ENCODE assay signal across 20 cellular contexts in genomic region chr20:25608774-25609173, GRCh38. TPM values are rescaled to one million over a fixed set of nuclear protein-coding genes. Genes with fewer than 3 reads are reported as not detected.
A peak's percentile ranks its signal among the peaks of the same experiment; 100 is the strongest.
DNase-seq lines count a peak whose midpoint lies in the region; ATAC-seq and TF ChIP-seq lines count a peak whose summit lies in the region.
"Had no signal": no experiment of that assay in that cellular context is flagged by ENCODE, and none has a peak within 500 bp of the region (broad histone marks: within the 10 kb centered on the region; RNA-seq: fewer than 3 reads in every experiment).

No MANE protein-coding gene starts in this region.

- no peak overlapping the region for H3K9ac ChIP-seq in BLaER1

- H3K4me1 Mint-ChIP-seq in activated T-helper 17 cell treated with anti-CD3 and anti-CD28 coated beads, Interleukin-2, amount 50 U/mL, for 72 hours, result no peaks in the 10 kb centered on the region
- H3K4me1 Mint-ChIP-seq: CD4-positive, alpha-beta memory T cell had no signal

- no peak for TF ChIP-seq CTCF in brain microvascular endothelial cell (IDR thresholded peaks at IDR 0.05; ENCODE audit: low read depth, low read length, missing control alignments)

- in situ Hi-C loops in Caki2 (cut with HindIII; ENCODE audit: low pct_unique_long_range_greater_than_20kb, low sequenced_read_pairs) (no loop called here), brain microvascular endothelial cell (cut with HindIII; ENCODE audit: low pct_ligation_motif_present, low sequenced_read_pairs) (no loop called here)

- H3K9me3 Mint-ChIP-seq in activated T-helper 17 cell treated with anti-CD3 and anti-CD28 coated beads, Interleukin-2, amount 50 U/mL, for 72 hours, result no peaks in the 10 kb centered on the region
- H3K9me3 Mint-ChIP-seq: CD4-positive, alpha-beta memory T cell; GM23338; H9 had no signal

- no peak overlapping the region for H3K4me3 ChIP-seq in BLaER1
- H3K4me3 ChIP-seq in brain microvascular endothelial cell (ENCODE audit: low read depth, low read length), result no peak overlapping the region
- H3K4me3 ChIP-seq: GM12878, GM23338 had no signal

- H3K4me3 Mint-ChIP-seq in activated T-helper 17 cell treated with anti-CD3 and anti-CD28 coated beads, Interleukin-2, amount 50 U/mL, for 72 hours, result no peak overlapping the region
- H3K4me3 Mint-ChIP-seq: B cell; CD4-positive, alpha-beta memory T cell; GM23338; H9 had no signal

- 0 out of 2 replicates have a peak overlapping the region, but pooled peaks have one; percentile 9 for H3K27ac ChIP-seq in BLaER1
- no peak overlapping the region for H3K27ac ChIP-seq in brain microvascular endothelial cell

- H3K36me3 ChIP-seq in BLaER1, result peaks cover 24% of the 10 kb centered on the region
- H3K36me3 ChIP-seq in brain microvascular endothelial cell (replicated peaks), result peaks cover 2% of the 10 kb centered on the region

- no peaks in the 10 kb centered on the region; the same call in 1 of the 2 replicates for H3K9me3 ChIP-seq in BLaER1

- H3K4me2 ChIP-seq in BLaER1, result peak overlapping the region; percentile 52
- H3K4me2 ChIP-seq: GM23338 had no signal

- H3K27ac Mint-ChIP-seq in activated T-helper 17 cell treated with anti-CD3 and anti-CD28 coated beads, Interleukin-2, amount 50 U/mL, for 72 hours, result no peak overlapping the region
- H3K27ac Mint-ChIP-seq: B cell; CD4-positive, alpha-beta memory T cell; GM23338; H9 had no signal

- no peaks in the 10 kb centered on the region for H3K27me3 Mint-ChIP-seq in activated T-helper 17 cell treated with anti-CD3 and anti-CD28 coated beads, Interleukin-2, amount 50 U/mL, for 72 hours
- H3K27me3 Mint-ChIP-seq: B cell; CD4-positive, alpha-beta memory T cell had no signal

- no peak for ATAC-seq in activated T-helper 17 cell treated with anti-CD3 and anti-CD28 coated beads, Interleukin-2, amount 50 U/mL, for 72 hours (replicated peaks)
- no peak for ATAC-seq in GM19351 (IDR thresholded peaks at IDR 0.05; ENCODE audit: unreplicated experiment)
- ATAC-seq: GM12878, GM23338, HCT116 had no signal

- peak; percentile 41 for DNase-seq in Caki2 (ENCODE audit: low read depth)
- peak; percentile 45 for DNase-seq in brain microvascular endothelial cell
- DNase-seq in kidney tubule cell (ENCODE audit: low spot score), result peak; percentile 55
- DNase-seq in ecto neural progenitor cell (ENCODE audit: low spot score), result no peak
- no peak for DNase-seq in SK-N-DZ (ENCODE audit: low spot score)
- DNase-seq: C1 segment of cervical spinal cord; CD4-positive, alpha-beta memory T cell; COR-L47; DMS153; DMS79; EL; GDM1; H9 had no signal

- H3K27me3 ChIP-seq in BLaER1 (no peaks in the 10 kb centered on the region), brain microvascular endothelial cell (replicated peaks) (no peaks in the 10 kb centered on the region)

- H3K36me3 Mint-ChIP-seq in activated T-helper 17 cell treated with anti-CD3 and anti-CD28 coated beads, Interleukin-2, amount 50 U/mL, for 72 hours (ENCODE audit: low read depth), result peaks cover 9% of the 10 kb centered on the region

- H4K20me1 ChIP-seq in BLaER1, result peaks cover 7% of the 10 kb centered on the region; the same call in 1 of the 2 replicates

- peaks cover 20% of the 10 kb centered on the region for H3K4me1 ChIP-seq in BLaER1

RNA-seq across cellular contexts. Expression of gene NANP, which starts 15.0 kb away (rescaled TPM):
- 2.7 and 4.3 TPM in 2 replicates for total RNA-seq in Caki2 (2014; rRNA removed; shearing (Covaris generic); ENCODE audit: low replicate concordance)
- 1 to 10 TPM; 7.1 to 9.4 TPM for total RNA-seq in activated T-helper 17 cell treated with anti-CD3 and anti-CD28 coated beads, Interleukin-2, amount 50 U/mL, for 72 hours
- polyA plus RNA-seq in SK-N-DZ (2014; cell fraction: cytosol; rRNA removed), result 11.9 and 12.9 TPM in 2 replicates
- 6.5 and 7.7 TPM in 2 replicates for polyA plus RNA-seq in SK-N-DZ (2014; cell fraction: nucleus; rRNA removed)

RNA-seq across cellular contexts. Expression of gene NINL, which starts 23.4 kb away (rescaled TPM):
- total RNA-seq in Caki2 (2014; rRNA removed; shearing (Covaris generic); ENCODE audit: low replicate concordance), result 9.2 and 12.9 TPM in 2 replicates
- 1 to 10 TPM; 1.7 to 4.6 TPM for total RNA-seq in activated T-helper 17 cell treated with anti-CD3 and anti-CD28 coated beads, Interleukin-2, amount 50 U/mL, for 72 hours
- 46.9 and 49.1 TPM in 2 replicates for polyA plus RNA-seq in SK-N-DZ (2014; cell fraction: cytosol; rRNA removed)
- 137 TPM in 2 replicates for polyA plus RNA-seq in SK-N-DZ (2014; cell fraction: nucleus; rRNA removed)

Comparison
In these comparisons a context has a peak if more than half of its experiments do, and no peak if none do; other contexts are left out.
1. DNase-seq: peak in Caki2 (single experiment), brain microvascular endothelial cell (single experiment) and kidney tubule cell (single experiment); none in ecto neural progenitor cell (single experiment) and SK-N-DZ (single experiment).